Comparison of ENCODE assay signal across 10 cellular contexts in genomic region chr11:6735306-6735705, GRCh38. TPM values are rescaled to one million over a fixed set of nuclear protein-coding genes. Genes with fewer than 3 reads are reported as not detected.
DNase-seq lines count a peak whose midpoint lies in the region; ATAC-seq and TF ChIP-seq lines count a peak whose summit lies in the region.
"Had no signal": no experiment of that assay in that cellular context is flagged by ENCODE, and none has a peak within 500 bp of the region (broad histone marks: within the 10 kb centered on the region; RNA-seq: fewer than 3 reads in every experiment).

No MANE protein-coding gene starts in this region.

- no peak for TF ChIP-seq POLR2A in prostate gland (IDR thresholded peaks at IDR 0.05)

- peaks cover 76 to 98% (median 97%) of the 10 kb centered on the region in 3 donors for H3K4me1 Mint-ChIP-seq in CD8-positive, alpha-beta memory T cell
- peaks cover 28 to 50% (median 33%) of the 10 kb centered on the region in 3 donors for H3K4me1 Mint-ChIP-seq in IgD-negative memory B cell
- peaks cover 68% of the 10 kb centered on the region for H3K4me1 Mint-ChIP-seq in activated naive CD8-positive, alpha-beta T cell treated with anti-CD3 and anti-CD28 coated beads for 36 hours
- H3K4me1 Mint-ChIP-seq in naive thymus-derived CD8-positive, alpha-beta T cell: peaks cover 42 to 95% (median 82%) of the 10 kb centered on the region in 4 donors

- no peaks in the 10 kb centered on the region for H3K27me3 Mint-ChIP-seq in CD8-positive, alpha-beta memory T cell
- H3K27me3 Mint-ChIP-seq in IgD-negative memory B cell: no peaks in the 10 kb centered on the region
- H3K27me3 Mint-ChIP-seq in activated naive CD8-positive, alpha-beta T cell treated with anti-CD3 and anti-CD28 coated beads for 36 hours: no peaks in the 10 kb centered on the region
- H3K27me3 Mint-ChIP-seq in naive thymus-derived CD8-positive, alpha-beta T cell: no peaks in the 10 kb centered on the region

- WGBS in prostate gland: 15% methylated on average over 3 of the region's 3 CpGs

- CTCF ChIA-PET in CD8-positive, alpha-beta memory T cell (lab: Charles Lee): interaction anchor here (1.8 to 16.3 kb wide), 3 partner anchors 12 to 30 kb away, joined by 8 to 317 read pairs (median 36); no protein-coding TSS in a partner anchor

- peaks cover 3 to 63% (median 14%) of the 10 kb centered on the region in 3 donors for H3K36me3 Mint-ChIP-seq in CD8-positive, alpha-beta memory T cell
- H3K36me3 Mint-ChIP-seq in IgD-negative memory B cell: peaks cover 6% of the 10 kb centered on the region
- peaks cover 69% of the 10 kb centered on the region for H3K36me3 Mint-ChIP-seq in activated naive CD8-positive, alpha-beta T cell treated with anti-CD3 and anti-CD28 coated beads for 36 hours
- H3K36me3 Mint-ChIP-seq in naive thymus-derived CD8-positive, alpha-beta T cell: peaks cover 0 to 62% (median 19%) of the 10 kb centered on the region in 3 donors

- POLR2A ChIA-PET in CD8-positive, alpha-beta memory T cell (lab: Charles Lee): interaction anchor here (0.9 to 1.0 kb wide), 2 partner anchors 11 to 52 kb away, joined by 3 to 4 read pairs; partner anchors contain the start of gene MRPL17
- POLR2A ChIA-PET in naive thymus-derived CD8-positive, alpha-beta T cell (lab: Charles Lee): interaction anchor here (3.0 to 5.2 kb wide), 2 partner anchors 11 to 14 kb away, joined by 15 to 63 read pairs; no protein-coding TSS in a partner anchor

- H3K4me3 ChIP-seq in CD8-positive, alpha-beta memory T cell (ENCODE audit: low read length): no peak overlapping the region
- no peak overlapping the region for H3K4me3 ChIP-seq in prostate gland

- TF ChIP-seq CTCF in prostate gland (IDR thresholded peaks at IDR 0.05): no peak

- ATAC-seq in naive thymus-derived CD8-positive, alpha-beta T cell: peak in 1 of 2 donors; percentile 18
- ATAC-seq in Right ventricle myocardium inferior: no peak

- H3K4me3 Mint-ChIP-seq in CD8-positive, alpha-beta memory T cell: peak overlapping the region in 6 of 7 donors; percentile 1 to 63 (median 35)
- peak overlapping the region in 1 of 4 donors; percentile 10 for H3K4me3 Mint-ChIP-seq in IgD-negative memory B cell
- peak overlapping the region; percentile 52 for H3K4me3 Mint-ChIP-seq in activated naive CD8-positive, alpha-beta T cell treated with anti-CD3 and anti-CD28 coated beads for 36 hours
- H3K4me3 Mint-ChIP-seq in naive thymus-derived CD8-positive, alpha-beta T cell: peak overlapping the region in 9 of 10 donors; percentile 8 to 70 (median 60)

- H3K4me1 ChIP-seq in CD8-positive, alpha-beta memory T cell (ENCODE audit: insufficient read depth, low read length): peaks cover 72% of the 10 kb centered on the region
- H3K4me1 ChIP-seq in prostate gland (replicated peaks): no peaks in the 10 kb centered on the region

- no peak for DNase-seq in CD8-positive, alpha-beta memory T cell
- no peak for DNase-seq in activated naive CD8-positive, alpha-beta T cell treated with anti-CD3 and anti-CD28 coated beads for 36 hours
- DNase-seq in naive thymus-derived CD8-positive, alpha-beta T cell: peak in 2 of 10 donors; percentile 18 to 20
- DNase-seq in prostate gland (ENCODE audit: low spot score): no peak
- no peak for DNase-seq in activated effector memory CD4-positive, alpha-beta T cell treated with Interleukin-2 at 50 U/mL for 16 hours
- DNase-seq in Right ventricle myocardium inferior (ENCODE audit: missing footprints): no peak
- DNase-seq: NCI-H2081 treated with DMSO at 0.1 percent for 48 hours had no signal

- H3K27ac Mint-ChIP-seq in CD8-positive, alpha-beta memory T cell: peak overlapping the region; percentile 33 to 96 (median 77)
- H3K27ac Mint-ChIP-seq in IgD-negative memory B cell: peak overlapping the region; percentile 49 to 93 (median 87)
- H3K27ac Mint-ChIP-seq in activated naive CD8-positive, alpha-beta T cell treated with anti-CD3 and anti-CD28 coated beads for 36 hours: peak overlapping the region; percentile 89
- peak overlapping the region; percentile 39 to 93 (median 88) for H3K27ac Mint-ChIP-seq in naive thymus-derived CD8-positive, alpha-beta T cell

- no peaks in the 10 kb centered on the region for H3K9me3 Mint-ChIP-seq in CD8-positive, alpha-beta memory T cell
- no peaks in the 10 kb centered on the region for H3K9me3 Mint-ChIP-seq in IgD-negative memory B cell
- H3K9me3 Mint-ChIP-seq in activated naive CD8-positive, alpha-beta T cell treated with anti-CD3 and anti-CD28 coated beads for 36 hours: peaks cover 12% of the 10 kb centered on the region
- H3K9me3 Mint-ChIP-seq in naive thymus-derived CD8-positive, alpha-beta T cell: no peaks in the 10 kb centered on the region

- H3K27me3 ChIP-seq in CD8-positive, alpha-beta memory T cell (ENCODE audit: insufficient read depth, low read length, poor library complexity, severe bottlenecking): no peaks in the 10 kb centered on the region
- H3K27me3 ChIP-seq in prostate gland (replicated peaks; ENCODE audit: insufficient read depth): no peaks in the 10 kb centered on the region

- H3K36me3 ChIP-seq in CD8-positive, alpha-beta memory T cell (ENCODE audit: insufficient read depth, low read length): peaks cover 13% of the 10 kb centered on the region
- H3K36me3 ChIP-seq in prostate gland: no peaks in the 10 kb centered on the region

- H3K9me3 ChIP-seq in CD8-positive, alpha-beta memory T cell (ENCODE audit: low read length): no peaks in the 10 kb centered on the region
- H3K9me3 ChIP-seq in prostate gland: no peaks in the 10 kb centered on the region

- intact Hi-C loops in prostate gland (cut with DNase I) (no loop called here), Right ventricle myocardium inferior (cut with DNase I) (no loop called here)

- no peak overlapping the region for H3K27ac ChIP-seq in CD8-positive, alpha-beta memory T cell (ENCODE audit: low read depth, low read length)
- no peak overlapping the region for H3K27ac ChIP-seq in prostate gland

RNA-seq across cellular contexts. Expression of gene OR2AG2, which starts 36.5 kb away (rescaled TPM):
- total RNA-seq in CD8-positive, alpha-beta memory T cell: not detected
- polyA plus RNA-seq in CD8-positive, alpha-beta memory T cell: not detected
- polyA plus RNA-seq in IgD-negative memory B cell: not detected
- under 1 TPM; 0.08 to 0.18 TPM for total RNA-seq in activated naive CD8-positive, alpha-beta T cell treated with anti-CD3 and anti-CD28 coated beads for 36 hours
- not detected for total RNA-seq in naive thymus-derived CD8-positive, alpha-beta T cell
- polyA plus RNA-seq in naive thymus-derived CD8-positive, alpha-beta T cell: not detected
- under 1 TPM; 0.55 to 0.91 TPM for total RNA-seq in prostate gland
- not detected for total RNA-seq in Right ventricle myocardium inferior

RNA-seq across cellular contexts. Expression of gene OR2AG1, which starts 47.5 kb away (rescaled TPM):
- total RNA-seq in CD8-positive, alpha-beta memory T cell: not detected
- polyA plus RNA-seq in CD8-positive, alpha-beta memory T cell: not detected
- not detected for polyA plus RNA-seq in IgD-negative memory B cell
- not detected for total RNA-seq in activated naive CD8-positive, alpha-beta T cell treated with anti-CD3 and anti-CD28 coated beads for 36 hours
- not detected for total RNA-seq in naive thymus-derived CD8-positive, alpha-beta T cell
- polyA plus RNA-seq in naive thymus-derived CD8-positive, alpha-beta T cell: not detected
- not detected for total RNA-seq in prostate gland
- total RNA-seq in Right ventricle myocardium inferior: not detected
- total RNA-seq: mononuclear cell, temporal lobe had no signal

RNA-seq across cellular contexts. Expression of gene MRPL17, which starts 52.2 kb away (rescaled TPM):
- 100 to 1,000 TPM; 124 to 129 TPM for total RNA-seq in CD8-positive, alpha-beta memory T cell
- 24.3 TPM for polyA plus RNA-seq in CD8-positive, alpha-beta memory T cell
- 15.8 TPM for polyA plus RNA-seq in IgD-negative memory B cell
- total RNA-seq in activated naive CD8-positive, alpha-beta T cell treated with anti-CD3 and anti-CD28 coated beads for 36 hours: 100 to 1,000 TPM; 141 to 143 TPM
- 10 to 100 TPM; 27.5 to 30.1 TPM for total RNA-seq in naive thymus-derived CD8-positive, alpha-beta T cell
- polyA plus RNA-seq in naive thymus-derived CD8-positive, alpha-beta T cell: 10 to 100 TPM; 16.2 to 23.6 (median 16.5) TPM
- total RNA-seq in prostate gland (10 to 100 TPM; 18.3 to 44.6 TPM), Right ventricle myocardium inferior (44.8 TPM)
